In genomic region chr2:73232471-73233153, GRCh38 we compare ENCODE assay signal across 10 cellular contexts. TPM values are rescaled to one million over a fixed set of nuclear protein-coding genes. Genes with fewer than 3 reads are reported as not detected.
DNase-seq lines count a peak whose midpoint lies in the region; ATAC-seq and TF ChIP-seq lines count a peak whose summit lies in the region.
"Had no signal": no experiment of that assay in that cellular context is flagged by ENCODE, and none has a peak within 500 bp of the region (broad histone marks: within the 10 kb centered on the region; RNA-seq: fewer than 3 reads in every experiment).

No MANE protein-coding gene starts in this region.

- 1 to 2% methylated on average over 36 to 37 of the region's 37 CpGs for WGBS in heart right ventricle, 2 donors

- peak overlapping the region; percentile 77 for H3K4me3 ChIP-seq in AG04450 (ENCODE audit: low read depth, low read length)
- peak overlapping the region; percentile 65 for H3K4me3 ChIP-seq in HL-60 (replicated peaks; ENCODE audit: insufficient read depth, low read length)
- H3K4me3 ChIP-seq in heart right ventricle: peak overlapping the region; percentile 70 to 95 (median 88)
- H3K4me3 ChIP-seq in skeletal muscle cell (ENCODE audit: low read depth, low read length): peak overlapping the region; percentile 95

- peaks cover 2 to 40% (median 28%) of the 10 kb centered on the region in 9 donors for H3K4me1 ChIP-seq in heart right ventricle

- H3K27me3 ChIP-seq in AG04450 (ENCODE audit: control insufficient read depth, insufficient read depth, low read length) (no peaks in the 10 kb centered on the region), HL-60 (ENCODE audit: insufficient read depth, poor library complexity, severe bottlenecking) (no peaks in the 10 kb centered on the region), heart right ventricle (no peaks in the 10 kb centered on the region)

- ATAC-seq in GM18520 (IDR thresholded peaks at IDR 0.05; ENCODE audit: unreplicated experiment) (peak; percentile 0), heart right ventricle (peak in 2 of 8 donors; percentile 7 to 10)

- H3K9me3 ChIP-seq in AG04450 (ENCODE audit: control insufficient read depth, insufficient read depth, low read length) (no peaks in the 10 kb centered on the region), heart right ventricle (no peaks in the 10 kb centered on the region)

- intact Hi-C loops in heart right ventricle (cut with DNase I): loop anchor here in 1 of 10 donors (10.0 kb wide), 1 partner anchor 1142 kb away; no protein-coding TSS in a partner anchor

- H3K27ac ChIP-seq in AG04450 (ENCODE audit: low read depth, low read length): no peak overlapping the region
- H3K27ac ChIP-seq in HL-60 (replicated peaks): peak overlapping the region; percentile 52
- H3K27ac ChIP-seq in heart right ventricle: peak overlapping the region; percentile 34 to 98 (median 88)

- DNase-seq in AG04450 (ENCODE audit: low read depth, low spot score): no peak
- DNase-seq in HL-60 (ENCODE audit: low read depth in 1 of 2, low spot score in 1 of 2): peak; percentile 29 to 38
- DNase-seq in activated T-cell treated with anti-CD3 and anti-CD28 coated beads, Interleukin-2, amount 50 U/mL, for 48 hours: peak; percentile 61 to 63
- DNase-seq in heart right ventricle: no peak
- no peak for DNase-seq in skeletal muscle cell (ENCODE audit: low read depth)
- no peak for DNase-seq in NCI-H510A (lab: John Stamatoyannopoulos, UW)
- no peak for DNase-seq in DMS153 (lab: John Stamatoyannopoulos, UW)

- no peak for TF ChIP-seq CTCF in AG04450 (IDR thresholded peaks at IDR 0.05; ENCODE audit: low read depth, low read length)
- no peak for TF ChIP-seq CTCF in HL-60 (IDR thresholded peaks at IDR 0.05; ENCODE audit: insufficient read depth, low read length)
- TF ChIP-seq CTCF in heart right ventricle (IDR thresholded peaks at IDR 0.05): no peak

- CTCF ChIA-PET in AG04450 (lab: Charles Lee): interaction anchor here (1.1 to 1.6 kb wide), 3 partner anchors 20 to 147 kb away, joined by 3 to 11 read pairs (median 5); no protein-coding TSS in a partner anchor

- POLR2A ChIA-PET in AG04450 (lab: Yijun Ruan, JAX): interaction anchor here (0.8 to 2.8 kb wide), 8 partner anchors 11 to 505 kb away, joined by 3 to 14 read pairs (median 5); partner anchors contain the start of genes ALMS1 and TPRKB

- H3K36me3 ChIP-seq in heart right ventricle: peaks cover 0 to 32% (median 19%) of the 10 kb centered on the region in 9 donors

RNA-seq across cellular contexts. Expression of gene PRADC1, which starts 0.4 kb away (rescaled TPM):
- polyA plus RNA-seq in AG04450 (2011; rRNA removed) (11.6 and 12.0 TPM in 2 replicates), heart right ventricle (100 to 1,000 TPM; 109 to 221 TPM)
- 9.1 and 10.9 TPM in 2 replicates for polyA minus RNA-seq in AG04450 (2011; rRNA and poly(A)+ RNA removed)
- 10 to 100 TPM; 61.2 to 96.5 (median 76.6) TPM for total RNA-seq in heart right ventricle

RNA-seq across cellular contexts. Expression of gene CCT7, which starts 1.5 kb away (rescaled TPM):
- polyA plus RNA-seq in AG04450 (2011; rRNA removed) (303 and 331 TPM in 2 replicates), heart right ventricle (100 to 1,000 TPM; 209 to 332 TPM)
- 289 and 344 TPM in 2 replicates for polyA minus RNA-seq in AG04450 (2011; rRNA and poly(A)+ RNA removed)
- total RNA-seq in heart right ventricle: 100 to 1,000 TPM; 162 to 213 (median 177) TPM

RNA-seq across cellular contexts. Expression of gene SMYD5, which starts 18.6 kb away (rescaled TPM):
- polyA plus RNA-seq in AG04450 (2011; rRNA removed): 10.4 and 13.8 TPM in 2 replicates
- polyA minus RNA-seq in AG04450 (2011; rRNA and poly(A)+ RNA removed): 21.6 and 22.7 TPM in 2 replicates
- 10 to 100 TPM; 13.3 to 22.7 (median 17.5) TPM for total RNA-seq in heart right ventricle
- 10 to 100 TPM; 17.0 to 17.9 TPM for polyA plus RNA-seq in heart right ventricle

RNA-seq across cellular contexts. Expression of gene NOTO, which starts 30.2 kb away (rescaled TPM):
- polyA plus RNA-seq in AG04450 (2011; rRNA removed) (not detected in 2 replicates), heart right ventricle (not detected)
- polyA minus RNA-seq in AG04450 (2011; rRNA and poly(A)+ RNA removed): not detected in 2 replicates
- total RNA-seq in heart right ventricle: not detected
- total RNA-seq: LHCN-M2, renal cortical epithelial cell had no signal

RNA-seq across cellular contexts. Expression of gene FBXO41, which starts 51.7 kb away (rescaled TPM):
- polyA plus RNA-seq in AG04450 (2011; rRNA removed) (2.5 and 2.7 TPM in 2 replicates), heart right ventricle (under 1 TPM; 0.12 to 0.51 TPM)
- 4.0 and 4.4 TPM in 2 replicates for polyA minus RNA-seq in AG04450 (2011; rRNA and poly(A)+ RNA removed)
- 1 to 10 TPM in 3 of 10 donors, under 1 TPM in 7; 0.57 to 1.8 (median 0.80) TPM for total RNA-seq in heart right ventricle

Comparison
In these comparisons a context has a peak if more than half of its experiments do, and no peak if none do; other contexts are left out.
1. DNase-seq: peak in HL-60 (2 of 2) and activated T-cell treated with anti-CD3 and anti-CD28 coated beads, Interleukin-2, amount 50 U/mL, for 48 hours (2 of 2); none in AG04450 (single experiment), heart right ventricle (0 of 2), skeletal muscle cell (single experiment), NCI-H510A (single experiment) and DMS153 (single experiment).
2. Peak in every context shown above with its lines, with median percentiles within 50 percentile points of each other: H3K4me3 ChIP-seq.